ENCODE assay signal across 27 cellular contexts in the genomic region with DNA sequence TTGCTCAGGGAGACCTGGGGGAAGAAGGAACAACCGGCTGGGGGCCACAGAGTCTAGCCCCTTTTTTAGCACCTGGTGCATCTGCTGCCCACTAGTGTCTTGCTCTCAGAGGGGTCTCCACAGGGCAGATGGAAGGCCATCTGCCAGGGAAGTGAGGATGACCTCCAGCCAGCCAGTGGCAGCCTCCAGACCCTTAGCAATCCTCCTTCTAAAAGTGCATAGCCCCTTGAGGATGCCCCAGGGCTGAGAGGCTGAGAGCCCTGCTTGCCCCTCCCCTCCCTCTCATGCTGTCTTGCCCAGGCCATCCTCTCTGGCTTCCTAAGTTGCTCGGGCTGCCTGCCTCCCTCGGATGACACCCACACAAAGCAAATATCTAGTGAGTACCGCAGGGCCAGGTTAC.
"Had no signal": no experiment of that assay in that cellular context is flagged by ENCODE, and none has a peak within 500 bp of the region (broad histone marks: within the 10 kb centered on the region; RNA-seq: fewer than 3 reads in every experiment).

No MANE protein-coding gene starts in this region.

- H3K36me3 Mint-ChIP-seq: memory B cell; naive thymus-derived CD4-positive, alpha-beta T cell; natural killer cell treated with Interleukin-12 subunit alpha and Interleukin-12 subunit beta and Interleukin-15 and Interleukin-18, amount 100 ng/mL, for 72 hours had no signal

- H3K4me1 Mint-ChIP-seq: memory B cell; naive thymus-derived CD4-positive, alpha-beta T cell had no signal

- H3K4me2 ChIP-seq: smooth muscle cell had no signal

- H3K4me1 ChIP-seq: left lung, right atrium auricular region, tibial artery, upper lobe of right lung had no signal

- H3K9me3 ChIP-seq: left lung, mucosa of descending colon, ovary, right atrium auricular region, right lobe of liver, suprapubic skin, thoracic aorta, tibial artery, upper lobe of right lung had no signal

- H3K27ac ChIP-seq: left lung, ovary, right atrium auricular region, right lobe of liver, suprapubic skin, thoracic aorta, tibial artery, upper lobe of right lung had no signal

- H3K36me3 ChIP-seq: left lung, ovary, right atrium auricular region, right lobe of liver, suprapubic skin, upper lobe of right lung had no signal

- H3K9me3 Mint-ChIP-seq: memory B cell; naive thymus-derived CD4-positive, alpha-beta T cell; natural killer cell treated with Interleukin-12 subunit alpha and Interleukin-12 subunit beta and Interleukin-15 and Interleukin-18, amount 100 ng/mL, for 72 hours; stimulated activated naive CD8-positive, alpha-beta T cell treated with anti-CD3 and anti-CD28 coated beads, Interleukin-15, Interleukin-2, amounts not matched to agents 100 ng/mL and 50 ng/mL, for 24 hours had no signal

- FAIRE-seq: kidney, urothelium cell line had no signal

- DNase-seq: hippocampal formation; kidney; left colon; left lung; midbrain; mucosa of descending colon; naive thymus-derived CD4-positive, alpha-beta T cell; ovary; right lobe of liver; stimulated activated CD4-positive, alpha-beta T cell treated with anti-CD3 and anti-CD28 coated beads, Interleukin-1b, Interleukin-23, amount 100 ng/mL, for 48 hours; stimulated activated CD4-positive, alpha-beta T cell treated with anti-CD3 and anti-CD28 coated beads, Interleukin-2, amount 100 ng/mL, for 48 hours; stimulated activated CD4-positive, alpha-beta T cell treated with anti-CD3 and anti-CD28 coated beads, Interleukin-4, amount 100 ng/mL, for 4 hours; stimulated activated CD8-positive, alpha-beta memory T cell treated with anti-CD3 and anti-CD28 coated beads, Interleukin-4, amount 100 ng/mL, for 48 hours; stimulated activated naive CD4-positive, alpha-beta T cell; tibial artery; trophoblast cell; upper lobe of right lung had no signal

- ATAC-seq: left colon; left lung; mucosa of descending colon; naive thymus-derived CD4-positive, alpha-beta T cell; natural killer cell treated with Interleukin-12 subunit alpha and Interleukin-12 subunit beta and Interleukin-15 and Interleukin-18, amount 100 ng/mL, for 72 hours; right lobe of liver; upper lobe of right lung had no signal

- H3K4me3 ChIP-seq: left lung, lung, mucosa of descending colon, ovary, right atrium auricular region, right lobe of liver, smooth muscle cell, suprapubic skin, thoracic aorta, tibial artery, upper lobe of right lung had no signal

- H3K4me3 Mint-ChIP-seq: memory B cell; naive thymus-derived CD4-positive, alpha-beta T cell; natural killer cell treated with Interleukin-12 subunit alpha and Interleukin-12 subunit beta and Interleukin-15 and Interleukin-18, amount 100 ng/mL, for 72 hours; stimulated activated naive CD8-positive, alpha-beta T cell treated with anti-CD3 and anti-CD28 coated beads, Interleukin-15, Interleukin-2, amounts not matched to agents 100 ng/mL and 50 ng/mL, for 24 hours had no signal

- H3K27ac Mint-ChIP-seq: memory B cell; naive thymus-derived CD4-positive, alpha-beta T cell; natural killer cell treated with Interleukin-12 subunit alpha and Interleukin-12 subunit beta and Interleukin-15 and Interleukin-18, amount 100 ng/mL, for 72 hours; progenitor cell of endocrine pancreas; stimulated activated naive CD8-positive, alpha-beta T cell treated with anti-CD3 and anti-CD28 coated beads, Interleukin-15, Interleukin-2, amounts not matched to agents 100 ng/mL and 50 ng/mL, for 24 hours had no signal

- H3K27me3 ChIP-seq: left lung, ovary, right atrium auricular region, right lobe of liver, suprapubic skin, tibial artery, upper lobe of right lung had no signal
